In genomic region chr16:30886145-30886544, GRCh38 we compare ENCODE assay signal across 1 cellular context.
TF ChIP-seq lines count a peak whose summit lies in the region.

No MANE protein-coding gene starts in this region.

TF ChIP-seq in K562, 482 proteins besides CTCF, POLR2A, EP300 and RAD21:
- TF ChIP-seq TAF9B (IDR thresholded peaks at IDR 0.05; ENCODE audit: partially characterized antibody) (no peak), ILK (tag; IDR thresholded peaks at IDR 0.05; ENCODE audit: borderline replicate concordance, low read depth) (no peak), FOXA3 (CRISPR knock-in tag; conservative IDR thresholded peaks at IDR 0.05 in 1 of 2, IDR thresholded peaks at IDR 0.05 in 1 of 2) (no peak), HBP1 (CRISPR knock-in tag; IDR thresholded peaks at IDR 0.05) (no peak), MCM7 (IDR thresholded peaks at IDR 0.05) (no peak), BCOR (IDR thresholded peaks at IDR 0.05) (peak; percentile 65), ADNP (tag; IDR thresholded peaks at IDR 0.05) (0 out of 2 replicates have a peak, but pooled peaks have one; percentile 30), RBM15 (IDR thresholded peaks at IDR 0.05; ENCODE audit: insufficient read depth, low read length) (no peak), ETS1 (conservative IDR thresholded peaks at IDR 0.05; ENCODE audit: control insufficient read depth, low read depth, low read length) (no peak), RBM25 (IDR thresholded peaks at IDR 0.05; ENCODE audit: low read depth, low read length, severe bottlenecking) (peak; percentile 70), CEBPB (tag; IDR thresholded peaks at IDR 0.05) (no peak), KLF10 (CRISPR knock-in tag; IDR thresholded peaks at IDR 0.05) (no peak)
TF ChIP-seq in K562: peak in this region for 3.
